7 cellular contexts compared by ENCODE assay signal in genomic region chr2:27703638-27704341, GRCh38. TPM values are rescaled to one million over a fixed set of nuclear protein-coding genes. Genes with fewer than 3 reads are reported as not detected.
A peak's percentile ranks its signal among the peaks of the same experiment; 100 is the strongest.
DNase-seq lines count a peak whose midpoint lies in the region; ATAC-seq and TF ChIP-seq lines count a peak whose summit lies in the region.

No MANE protein-coding gene starts in this region.

- H3K79me2 ChIP-seq in SK-N-SH (ENCODE audit: insufficient read depth): no peaks in the 10 kb centered on the region

- POLR2A ChIA-PET in SK-N-SH (lab: Yijun Ruan, JAX): interaction anchor here (1.0 to 1.4 kb wide), 3 partner anchors 187 to 689 kb away, joined by 3 to 6 read pairs (median 4); partner anchors contain the start of genes BABAM2, FOSL2 and RBKS

- no peaks in the 10 kb centered on the region for H3K27me3 Mint-ChIP-seq in activated naive CD4-positive, alpha-beta T cell treated with anti-CD3 and anti-CD28 coated beads for 36 hours (ENCODE audit: low read depth)
- no peaks in the 10 kb centered on the region for H3K27me3 Mint-ChIP-seq in progenitor cell of endocrine pancreas

- no peak overlapping the region; the same call in 1 of the 2 replicates for H2AFZ ChIP-seq in SK-N-SH (ENCODE audit: low read depth)

- CTCF ChIA-PET in SK-N-SH (lab: Yijun Ruan, JAX): interaction anchor here (0.5 to 18.8 kb wide), 87 partner anchors 10 to 892 kb away, joined by 3 to 333 read pairs (median 4); partner anchors contain the start of genes FOSL2, PPM1G, SLC4A1AP and SUPT7L
- CTCF ChIA-PET in activated naive CD4-positive, alpha-beta T cell treated with anti-CD3 and anti-CD28 coated beads for 36 hours (lab: Charles Lee): interaction anchor here (0.6 to 3.6 kb wide), 29 partner anchors 9 to 825 kb away, joined by 3 to 30 read pairs (median 3); no protein-coding TSS in a partner anchor

- peak; percentile 78 for ATAC-seq in upper lobe of right lung

- WGBS in SK-N-SH (ENCODE audit: low lambda C conversion rate): 30% methylated on average over 9 of the region's 9 CpGs

- peak; percentile 80 for TF ChIP-seq CTCF in GM12875 (IDR thresholded peaks at IDR 0.05; ENCODE audit: borderline replicate concordance, insufficient read depth, low read depth, low read length)
- peak; percentile 99 for TF ChIP-seq CTCF in SK-N-SH (IDR thresholded peaks at IDR 0.05)
- TF ChIP-seq CTCF in progenitor cell of endocrine pancreas (IDR thresholded peaks at IDR 0.05; ENCODE audit: unreplicated experiment): peak; percentile 91
- TF ChIP-seq CTCF in upper lobe of right lung (IDR thresholded peaks at IDR 0.05): peak; percentile 96

- no peak overlapping the region for H3K9ac ChIP-seq in SK-N-SH

- peaks cover 10 to 16% of the 10 kb centered on the region in 2 experiments; a peak in 3 of 4 replicates for H3K4me1 ChIP-seq in SK-N-SH (ENCODE audit: control insufficient read depth in 1 of 2, insufficient read depth in 2 of 2, low read depth in 1 of 2, low read length in 1 of 2)
- peaks cover 35% of the 10 kb centered on the region for H3K4me1 ChIP-seq in upper lobe of right lung

- no peak overlapping the region for H3K27ac Mint-ChIP-seq in activated naive CD4-positive, alpha-beta T cell treated with anti-CD3 and anti-CD28 coated beads for 36 hours
- H3K27ac Mint-ChIP-seq in progenitor cell of endocrine pancreas: peak overlapping the region; percentile 76

- H3K9me3 Mint-ChIP-seq in activated naive CD4-positive, alpha-beta T cell treated with anti-CD3 and anti-CD28 coated beads for 36 hours: no peaks in the 10 kb centered on the region
- H3K9me3 Mint-ChIP-seq in progenitor cell of endocrine pancreas (ENCODE audit: low read depth): no peaks in the 10 kb centered on the region

- no peak overlapping the region for H3K4me3 Mint-ChIP-seq in activated naive CD4-positive, alpha-beta T cell treated with anti-CD3 and anti-CD28 coated beads for 36 hours
- H3K4me3 Mint-ChIP-seq in progenitor cell of endocrine pancreas (ENCODE audit: low read depth): no peak overlapping the region

- no peaks in the 10 kb centered on the region for H3K36me3 ChIP-seq in SK-N-SH (replicated peaks in 1 of 2; ENCODE audit: control insufficient read depth in 1 of 2, insufficient read depth in 2 of 2, low read length in 1 of 2)
- H3K36me3 ChIP-seq in upper lobe of right lung: no peaks in the 10 kb centered on the region

- intact Hi-C loops in activated naive CD4-positive, alpha-beta T cell treated with anti-CD3 and anti-CD28 coated beads for 36 hours (cut with micrococcal nuclease): loop anchor here (1.0 to 2.0 kb wide), 3 partner anchors 51 to 749 kb away; no protein-coding TSS in a partner anchor
- intact Hi-C loops in head of caudate nucleus (cut with DNase I) (no loop called here), upper lobe of right lung (cut with DNase I) (no loop called here)

- no peaks in the 10 kb centered on the region for H4K20me1 ChIP-seq in SK-N-SH (ENCODE audit: insufficient read depth)

- DNase-seq in NCI-H1092 treated with DMSO at 0.1 percent for 48 hours (lab: John Stamatoyannopoulos, UW) (peak; percentile 37), SK-N-SH (peak; percentile 88), head of caudate nucleus (peak; percentile 35 to 93 (median 85)), progenitor cell of endocrine pancreas (ENCODE audit: low spot score, unreplicated experiment) (peak; percentile 81), upper lobe of right lung (peak; percentile 79)
- peak; percentile 95 for DNase-seq in activated naive CD4-positive, alpha-beta T cell treated with anti-CD3 and anti-CD28 coated beads for 36 hours

- peak in 1 of 2 experiments; percentile 48; a peak in 1 of 4 replicates for TF ChIP-seq EP300 in SK-N-SH (IDR thresholded peaks at IDR 0.05; ENCODE audit: borderline replicate concordance in 1 of 2, low read depth in 1 of 2, low read length in 1 of 2)

- H3K4me1 Mint-ChIP-seq in activated naive CD4-positive, alpha-beta T cell treated with anti-CD3 and anti-CD28 coated beads for 36 hours (ENCODE audit: low read depth): peaks cover 13% of the 10 kb centered on the region
- peaks cover 4% of the 10 kb centered on the region for H3K4me1 Mint-ChIP-seq in progenitor cell of endocrine pancreas (ENCODE audit: low read depth)

- H3K27ac ChIP-seq in SK-N-SH (ENCODE audit: low read depth in 2 of 2, low read length in 1 of 2) (peak overlapping the region in 1 of 2 experiments; percentile 29; a peak in 1 of 4 replicates), upper lobe of right lung (no peak overlapping the region)

- no peaks in the 10 kb centered on the region for H3K36me3 Mint-ChIP-seq in activated naive CD4-positive, alpha-beta T cell treated with anti-CD3 and anti-CD28 coated beads for 36 hours (ENCODE audit: low read depth)
- no peaks in the 10 kb centered on the region for H3K36me3 Mint-ChIP-seq in progenitor cell of endocrine pancreas (ENCODE audit: insufficient read depth)

- H3K9me3 ChIP-seq in SK-N-SH (no peaks in the 10 kb centered on the region), upper lobe of right lung (no peaks in the 10 kb centered on the region)

- H3F3A ChIP-seq in SK-N-SH (replicated peaks; ENCODE audit: insufficient read depth): peaks cover 20% of the 10 kb centered on the region

- no peak overlapping the region; the same call in 1 of the 2 replicates for H3K4me2 ChIP-seq in SK-N-SH

- H3K4me3 ChIP-seq in GM12875 (ENCODE audit: low read depth, low read length): no peak overlapping the region
- no peak overlapping the region; a peak in 1 of 4 replicates for H3K4me3 ChIP-seq in SK-N-SH (ENCODE audit: low read depth in 2 of 2, low read length in 1 of 2)
- H3K4me3 ChIP-seq in upper lobe of right lung: no peak overlapping the region

- TF ChIP-seq RAD21 in SK-N-SH (IDR thresholded peaks at IDR 0.05; ENCODE audit: low read length): peak; percentile 98

- H3K9me2 ChIP-seq in SK-N-SH: no peaks in the 10 kb centered on the region

- no peaks in the 10 kb centered on the region for H3K27me3 ChIP-seq in SK-N-SH (ENCODE audit: insufficient read depth)
- no peaks in the 10 kb centered on the region for H3K27me3 ChIP-seq in upper lobe of right lung

TF ChIP-seq in SK-N-SH, 30 proteins besides CTCF, POLR2A, EP300 and RAD21 (continues in another document):
- TF ChIP-seq RCOR1 (IDR thresholded peaks at IDR 0.05; ENCODE audit: low read length): peak; percentile 70
- TF ChIP-seq MEF2A (IDR thresholded peaks at IDR 0.05; ENCODE audit: borderline replicate concordance, low read depth): no peak
- TF ChIP-seq NFIC (IDR thresholded peaks at IDR 0.05; ENCODE audit: borderline replicate concordance): no peak
- TF ChIP-seq FOXM1 (IDR thresholded peaks at IDR 0.05; ENCODE audit: low read depth): no peak
- TF ChIP-seq POLR2AphosphoS5 (IDR thresholded peaks at IDR 0.05; ENCODE audit: low read depth, low read length): peak; percentile 16; the same call in 1 of the 2 replicates
- TF ChIP-seq CHD2 (IDR thresholded peaks at IDR 0.05; ENCODE audit: low read length, partially characterized antibody): peak; percentile 47
- no peak for TF ChIP-seq USF2 (IDR thresholded peaks at IDR 0.05; ENCODE audit: borderline replicate concordance, low read depth, low read length)
- TF ChIP-seq GABPA (IDR thresholded peaks at IDR 0.05; ENCODE audit: low read depth): no peak
- no peak; the same call in 1 of the 2 replicates for TF ChIP-seq GATA2 (CRISPR knock-in tag; IDR thresholded peaks at IDR 0.05)
- TF ChIP-seq, protein P1, sequence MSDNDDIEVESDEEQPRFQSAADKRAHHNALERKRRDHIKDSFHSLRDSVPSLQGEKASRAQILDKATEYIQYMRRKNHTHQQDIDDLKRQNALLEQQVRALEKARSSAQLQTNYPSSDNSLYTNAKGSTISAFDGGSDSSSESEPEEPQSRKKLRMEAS (IDR thresholded peaks at IDR 0.05; ENCODE audit: low read depth): no peak
- TF ChIP-seq, protein P2, sequence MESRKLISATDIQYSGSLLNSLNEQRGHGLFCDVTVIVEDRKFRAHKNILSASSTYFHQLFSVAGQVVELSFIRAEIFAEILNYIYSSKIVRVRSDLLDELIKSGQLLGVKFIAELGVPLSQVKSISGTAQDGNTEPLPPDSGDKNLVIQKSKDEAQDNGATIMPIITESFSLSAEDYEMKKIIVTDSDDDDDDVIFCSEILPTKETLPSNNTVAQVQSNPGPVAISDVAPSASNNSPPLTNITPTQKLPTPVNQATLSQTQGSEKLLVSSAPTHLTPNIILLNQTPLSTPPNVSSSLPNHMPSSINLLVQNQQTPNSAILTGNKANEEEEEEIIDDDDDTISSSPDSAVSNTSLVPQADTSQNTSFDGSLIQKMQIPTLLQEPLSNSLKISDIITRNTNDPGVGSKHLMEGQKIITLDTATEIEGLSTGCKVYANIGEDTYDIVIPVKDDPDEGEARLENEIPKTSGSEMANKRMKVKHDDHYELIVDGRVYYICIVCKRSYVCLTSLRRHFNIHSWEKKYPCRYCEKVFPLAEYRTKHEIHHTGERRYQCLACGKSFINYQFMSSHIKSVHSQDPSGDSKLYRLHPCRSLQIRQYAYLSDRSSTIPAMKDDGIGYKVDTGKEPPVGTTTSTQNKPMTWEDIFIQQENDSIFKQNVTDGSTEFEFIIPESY (IDR thresholded peaks at IDR 0.05; ENCODE audit: borderline replicate concordance, low read depth): no peak
- TF ChIP-seq SIN3A (IDR thresholded peaks at IDR 0.05; ENCODE audit: borderline replicate concordance, low read depth, low read length): peak; percentile 65; the same call in 1 of the 2 replicates

RNA-seq across cellular contexts. Expression of gene SLC4A1AP, which starts 40.1 kb away (rescaled TPM):
- polyA plus RNA-seq in SK-N-SH (2012; rRNA removed): 9.4 and 9.8 TPM in 2 replicates
- polyA plus RNA-seq in SK-N-SH (2012; cell fraction: cytosol; rRNA removed): 10.6 and 13.9 TPM in 2 replicates
- polyA plus RNA-seq in SK-N-SH (2012; cell fraction: nucleus; rRNA removed): 8.7 and 11.4 TPM in 2 replicates
- total RNA-seq in activated naive CD4-positive, alpha-beta T cell treated with anti-CD3 and anti-CD28 coated beads for 36 hours: 10 to 100 TPM; 21.2 to 22.2 TPM
- total RNA-seq in progenitor cell of endocrine pancreas: 19.5 and 22.1 TPM in 2 replicates
- total RNA-seq in upper lobe of right lung: 18.7 TPM

RNA-seq across cellular contexts. Expression of gene SUPT7L, which starts 40.4 kb away (rescaled TPM):
- polyA plus RNA-seq in SK-N-SH (2012; rRNA removed): 49.7 and 69.3 TPM in 2 replicates
- 28.3 and 33.5 TPM in 2 replicates for polyA plus RNA-seq in SK-N-SH (2012; cell fraction: cytosol; rRNA removed)
- polyA plus RNA-seq in SK-N-SH (2012; cell fraction: nucleus; rRNA removed): 135 and 184 TPM in 2 replicates
- total RNA-seq in activated naive CD4-positive, alpha-beta T cell treated with anti-CD3 and anti-CD28 coated beads for 36 hours: 10 to 100 TPM; 27.8 to 29.7 TPM
- total RNA-seq in progenitor cell of endocrine pancreas (47.6 and 48.1 TPM in 2 replicates), upper lobe of right lung (30.5 TPM)

Comparison
In these comparisons a context has a peak if more than half of its experiments do, and no peak if none do; other contexts are left out.
1. DNase-seq: peak in every context shown above with its lines; median percentile 95 in activated naive CD4-positive, alpha-beta T cell treated with anti-CD3 and anti-CD28 coated beads for 36 hours; 88 in SK-N-SH; 85 in head of caudate nucleus; 81 in progenitor cell of endocrine pancreas; 79 in upper lobe of right lung; 37 in NCI-H1092 treated with DMSO at 0.1 percent for 48 hours.